24 cellular contexts compared by ENCODE assay signal in the genomic region with DNA sequence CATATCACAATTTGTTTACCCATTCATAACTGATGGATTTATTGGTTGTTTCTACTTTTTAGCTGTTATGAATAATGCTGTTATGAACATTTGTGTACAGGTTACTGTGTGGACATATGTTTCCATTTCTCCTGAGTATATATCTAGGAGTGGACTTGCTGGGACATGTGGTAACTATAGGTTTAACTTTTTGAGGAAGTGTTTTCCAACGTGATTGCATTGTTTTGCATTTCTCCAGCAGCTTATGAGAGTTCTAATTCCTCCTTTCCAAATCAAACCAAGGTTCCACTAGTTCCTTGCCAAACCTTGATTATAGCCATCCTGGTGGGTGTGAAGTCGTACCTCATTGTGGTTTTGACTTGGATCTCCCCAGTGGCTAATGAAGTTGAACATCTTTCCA. TPM values are rescaled to one million over a fixed set of nuclear protein-coding genes. Genes with fewer than 3 reads are reported as not detected.
"Had no signal": no experiment of that assay in that cellular context is flagged by ENCODE, and none has a peak within 500 bp of the region (broad histone marks: within the 10 kb centered on the region; RNA-seq: fewer than 3 reads in every experiment).

No MANE protein-coding gene starts in this region.

- H3K9me3 ChIP-seq: gastrocnemius medialis, stomach, testis had no signal

- FAIRE-seq: endometrium, kidney, TTC549 had no signal

- H3K27me3 ChIP-seq: brain microvascular endothelial cell, gastrocnemius medialis, stomach, testis had no signal

- H3K4me1 Mint-ChIP-seq: activated B cell treated with CpG ODN at 0.5 μM for 24 hours, nephron progenitor cell had no signal

- H3K9me3 Mint-ChIP-seq: activated B cell treated with CpG ODN at 0.5 μM for 24 hours; activated T-cell treated with anti-CD3 and anti-CD28 coated beads, Interleukin-2, amount 50 U/mL, for 4 hours had no signal

- H3K4me3 ChIP-seq: coronary artery, gastrocnemius medialis, smooth muscle cell, stomach, testis had no signal

- H3K27me3 Mint-ChIP-seq: activated B cell treated with CpG ODN at 0.5 μM for 24 hours, type B pancreatic cell had no signal

- H3K4me3 Mint-ChIP-seq: activated B cell treated with CpG ODN at 0.5 μM for 24 hours; activated CD8-positive, alpha-beta T cell treated with anti-CD3 and anti-CD28 coated beads, Interleukin-2, amount 10 ng/mL, durations not matched to agents 7 days and 5 days; activated T-cell treated with anti-CD3 and anti-CD28 coated beads, Interleukin-2, amount 50 U/mL, for 4 hours; mesothelial cell of epicardium; nephron progenitor cell; type B pancreatic cell had no signal

- H3K36me3 Mint-ChIP-seq: mesothelial cell of epicardium, type B pancreatic cell had no signal

- DNase-seq: activated B cell treated with CpG ODN at 0.5 μM for 24 hours; activated CD4-positive, alpha-beta T cell treated with anti-CD3 and anti-CD28 coated beads for 48 hours; activated CD8-positive, alpha-beta T cell treated with anti-CD3 and anti-CD28 coated beads, Interleukin-2, amount 10 ng/mL, durations not matched to agents 7 days and 5 days; activated effector memory CD4-positive, alpha-beta T cell treated with Interleukin-2 at 50 U/mL for 16 hours; activated naive CD4-positive, alpha-beta T cell treated with anti-CD3 and anti-CD28 coated beads, Interleukin-2, amount 50 U/mL, for 16 hours; activated T-cell treated with anti-CD3 and anti-CD28 coated beads, Interleukin-2, amount 50 U/mL, for 4 hours; aorta; brain microvascular endothelial cell; gastrocnemius medialis; kidney; nephron progenitor cell; nucleus accumbens; stimulated activated CD4-positive, alpha-beta T cell treated with anti-CD3 and anti-CD28 coated beads, Interleukin-4, amount 100 ng/mL, for 1 hour; stomach; testis had no signal

- H3K4me1 ChIP-seq: gastrocnemius medialis, stomach, testis had no signal

- H3K36me3 ChIP-seq: brain microvascular endothelial cell, gastrocnemius medialis, stomach had no signal

- H3K27ac Mint-ChIP-seq: activated B cell treated with CpG ODN at 0.5 μM for 24 hours; activated CD8-positive, alpha-beta T cell treated with anti-CD3 and anti-CD28 coated beads, Interleukin-2, amount 10 ng/mL, durations not matched to agents 7 days and 5 days; mesothelial cell of epicardium; nephron progenitor cell; type B pancreatic cell had no signal

- H3K27ac ChIP-seq: brain microvascular endothelial cell, coronary artery, gastrocnemius medialis, stomach, testis had no signal

- ATAC-seq: activated CD8-positive, alpha-beta T cell treated with anti-CD3 and anti-CD28 coated beads, Interleukin-2, amount 10 ng/mL, durations not matched to agents 7 days and 5 days; activated T-cell treated with anti-CD3 and anti-CD28 coated beads, Interleukin-2, amount 50 U/mL, for 4 hours; gastrocnemius medialis; left lobe of liver; sciatic nerve had no signal

RNA-seq across cellular contexts. Expression of a gene that starts 2.6 kb away (rescaled TPM):
- total RNA-seq: lung microvascular endothelial cell, smooth muscle cell had no signal
- polyA plus RNA-seq: smooth muscle cell had no signal
